Comparison of ENCODE assay signal across 8 cellular contexts in genomic region chr22:50252081-50253045, GRCh38. TPM values are rescaled to one million over a fixed set of nuclear protein-coding genes. Genes with fewer than 3 reads are reported as not detected.
DNase-seq lines count a peak whose midpoint lies in the region; ATAC-seq and TF ChIP-seq lines count a peak whose summit lies in the region.

No MANE protein-coding gene starts in this region.

- no peaks in the 10 kb centered on the region for H3K9me3 Mint-ChIP-seq in activated naive CD4-positive, alpha-beta T cell treated with anti-CD3 and anti-CD28 coated beads, Interleukin-2, amount 10 ng/mL, durations not matched to agents 7 days and 5 days

- H3K36me3 Mint-ChIP-seq in activated naive CD4-positive, alpha-beta T cell treated with anti-CD3 and anti-CD28 coated beads, Interleukin-2, amount 10 ng/mL, durations not matched to agents 7 days and 5 days: peaks cover 7% of the 10 kb centered on the region

- peak overlapping the region; percentile 58 for H3K27ac Mint-ChIP-seq in activated naive CD4-positive, alpha-beta T cell treated with anti-CD3 and anti-CD28 coated beads, Interleukin-2, amount 10 ng/mL, durations not matched to agents 7 days and 5 days

- peaks cover 21% of the 10 kb centered on the region for H3K4me1 Mint-ChIP-seq in activated naive CD4-positive, alpha-beta T cell treated with anti-CD3 and anti-CD28 coated beads, Interleukin-2, amount 10 ng/mL, durations not matched to agents 7 days and 5 days

- TF ChIP-seq CTCF in AG10803 (conservative IDR thresholded peaks at IDR 0.05; ENCODE audit: low read length): peak; percentile 69

- peaks cover 2% of the 10 kb centered on the region for H3K27me3 Mint-ChIP-seq in activated naive CD4-positive, alpha-beta T cell treated with anti-CD3 and anti-CD28 coated beads, Interleukin-2, amount 10 ng/mL, durations not matched to agents 7 days and 5 days

- ATAC-seq in Right ventricle myocardium inferior (peak; percentile 80), HG03571 (IDR thresholded peaks at IDR 0.05; ENCODE audit: unreplicated experiment) (no peak), GM19463 (IDR thresholded peaks at IDR 0.05; ENCODE audit: unreplicated experiment) (no peak)

- DNase-seq in AG10803 (ENCODE audit: low read depth) (peak; percentile 62), H7 (peak; percentile 94), SHP77 treated with DMSO at 0.1 percent for 48 hours (lab: John Stamatoyannopoulos, UW) (peak; percentile 45), Right ventricle myocardium inferior (ENCODE audit: missing footprints) (peak; percentile 90), renal cortical epithelial cell (ENCODE audit: low read depth) (peak; percentile 29)
- DNase-seq in activated naive CD4-positive, alpha-beta T cell treated with anti-CD3 and anti-CD28 coated beads, Interleukin-2, amount 10 ng/mL, durations not matched to agents 7 days and 5 days: peak; percentile 82

- H3K4me3 Mint-ChIP-seq in activated naive CD4-positive, alpha-beta T cell treated with anti-CD3 and anti-CD28 coated beads, Interleukin-2, amount 10 ng/mL, durations not matched to agents 7 days and 5 days: peak overlapping the region; percentile 50

- no peaks in the 10 kb centered on the region for H3K27me3 ChIP-seq in H7 (ENCODE audit: control insufficient read depth, insufficient read depth, low read length)

- CTCF ChIA-PET in activated naive CD4-positive, alpha-beta T cell treated with anti-CD3 and anti-CD28 coated beads, Interleukin-2, amount 10 ng/mL, durations not matched to agents 7 days and 5 days (lab: Charles Lee): interaction anchor here (0.6 to 3.7 kb wide), 10 partner anchors 10 to 375 kb away, joined by 3 to 16 read pairs (median 5); partner anchors contain the start of gene SCO2

- intact Hi-C loops in Right ventricle myocardium inferior (cut with DNase I): loop anchor here (2.0 to 5.0 kb wide), 2 partner anchors 18 to 255 kb away; partner anchors contain the start of genes LMF2, MAPK11 and NCAPH2

- H3K36me3 ChIP-seq in H7 (replicated peaks; ENCODE audit: control insufficient read depth, insufficient read depth, low read length): no peaks in the 10 kb centered on the region

- H3K4me3 ChIP-seq in AG10803 (ENCODE audit: low read length): no peak overlapping the region
- peak overlapping the region; percentile 74; the same call in 1 of the 2 replicates for H3K4me3 ChIP-seq in H7 (ENCODE audit: insufficient read depth, low read depth, low read length)

RNA-seq across cellular contexts. Expression of gene HDAC10, which starts 1.3 kb away (rescaled TPM):
- 15.7 and 22.4 TPM in 2 replicates for total RNA-seq in H7 (2014; rRNA removed; shearing (Covaris generic))
- total RNA-seq in Right ventricle myocardium inferior (14.5 TPM), renal cortical epithelial cell (19.8 and 48.9 TPM in 2 replicates)

RNA-seq across cellular contexts. Expression of gene TUBGCP6, which starts 7.5 kb away (rescaled TPM):
- 24.0 and 31.6 TPM in 2 replicates for total RNA-seq in H7 (2014; rRNA removed; shearing (Covaris generic))
- total RNA-seq in Right ventricle myocardium inferior (17.5 TPM), renal cortical epithelial cell (26.2 and 34.5 TPM in 2 replicates)

RNA-seq across cellular contexts. Expression of gene MAPK12, which starts 9.1 kb away (rescaled TPM):
- 21.2 and 23.8 TPM in 2 replicates for total RNA-seq in H7 (2014; rRNA removed; shearing (Covaris generic))
- total RNA-seq in Right ventricle myocardium inferior (18.2 TPM), renal cortical epithelial cell (22.0 and 26.0 TPM in 2 replicates)

RNA-seq across cellular contexts. Expression of gene MAPK11, which starts 17.8 kb away (rescaled TPM):
- total RNA-seq in H7 (2014; rRNA removed; shearing (Covaris generic)): 1.4 and 2.4 TPM in 2 replicates
- 10.0 TPM for total RNA-seq in Right ventricle myocardium inferior
- total RNA-seq in renal cortical epithelial cell: 9.9 and 10.2 TPM in 2 replicates

RNA-seq across cellular contexts. Expression of gene SELENOO, which starts 51.6 kb away (rescaled TPM):
- total RNA-seq in H7 (2014; rRNA removed; shearing (Covaris generic)): 27.8 and 29.9 TPM in 2 replicates
- 15.5 TPM for total RNA-seq in Right ventricle myocardium inferior
- total RNA-seq in renal cortical epithelial cell: 23.4 and 26.7 TPM in 2 replicates

Comparison
In these comparisons a context has a peak if more than half of its experiments do, and no peak if none do; other contexts are left out.
1. DNase-seq: peak in every context shown above with its lines; median percentile 94 in H7; 90 in Right ventricle myocardium inferior; 82 in activated naive CD4-positive, alpha-beta T cell treated with anti-CD3 and anti-CD28 coated beads, Interleukin-2, amount 10 ng/mL, durations not matched to agents 7 days and 5 days; 62 in AG10803; 45 in SHP77 treated with DMSO at 0.1 percent for 48 hours; 29 in renal cortical epithelial cell.